1 cellular context compared by ENCODE assay signal in genomic region chr2:122168799-122169198, GRCh38.
A peak's percentile ranks its signal among the peaks of the same experiment; 100 is the strongest.
TF ChIP-seq lines count a peak whose summit lies in the region.

No MANE protein-coding gene starts in this region.

TF ChIP-seq in GM23338, 12 proteins besides CTCF, POLR2A, EP300 and RAD21 (continued from another document):
- TF ChIP-seq ZNF462 (CRISPR knock-in tag; IDR thresholded peaks at IDR 0.05), result 0 out of 2 replicates have a peak, but pooled peaks have one; percentile 20
